ENCODE assay signal across 8 cellular contexts in genomic region chr19:5679289-5680082, GRCh38. TPM values are rescaled to one million over a fixed set of nuclear protein-coding genes. Genes with fewer than 3 reads are reported as not detected.
DNase-seq lines count a peak whose midpoint lies in the region; ATAC-seq and TF ChIP-seq lines count a peak whose summit lies in the region.

No MANE protein-coding gene starts in this region.

- no peak for ATAC-seq in GM18873 (IDR thresholded peaks at IDR 0.05; ENCODE audit: low FRiP score, unreplicated experiment)
- no peak for ATAC-seq in GM19463 (IDR thresholded peaks at IDR 0.05; ENCODE audit: unreplicated experiment)
- ATAC-seq in GM21360 (IDR thresholded peaks at IDR 0.05; ENCODE audit: unreplicated experiment), result no peak

- DNase-seq in AG10803 (ENCODE audit: low read depth) (no peak), Karpas-422 (no peak), choroid plexus epithelial cell (ENCODE audit: low read depth) (no peak), cortex of kidney (lab: John Stamatoyannopoulos, UW) (no peak)

- H3K9ac ChIP-seq in Karpas-422 (ENCODE audit: low read length), result peak overlapping the region; percentile 82

- H3K9me3 ChIP-seq in Karpas-422 (ENCODE audit: low read length) (no peaks in the 10 kb centered on the region), muscle layer of duodenum (ENCODE audit: control insufficient read depth in 1 of 2, low read length in 2 of 2) (no peaks in the 10 kb centered on the region)

- H3K27me3 ChIP-seq in Karpas-422 (ENCODE audit: low read length) (no peaks in the 10 kb centered on the region), muscle layer of duodenum (ENCODE audit: low read depth, low read length) (no peaks in the 10 kb centered on the region)

- TF ChIP-seq CTCF in AG10803 (conservative IDR thresholded peaks at IDR 0.05; ENCODE audit: low read length), result no peak
- TF ChIP-seq CTCF in choroid plexus epithelial cell (conservative IDR thresholded peaks at IDR 0.05; ENCODE audit: low read depth, low read length), result no peak

- peak overlapping the region; percentile 28; the same call in 1 of the 2 replicates for H2AFZ ChIP-seq in Karpas-422 (ENCODE audit: low read length)

- H3K9me2 ChIP-seq in Karpas-422 (replicated peaks; ENCODE audit: insufficient read depth, low read length), result no peaks in the 10 kb centered on the region

- H3K4me3 ChIP-seq in AG10803 (ENCODE audit: low read length) (peak overlapping the region; percentile 99), Karpas-422 (ENCODE audit: low read length) (peak overlapping the region; percentile 88), choroid plexus epithelial cell (ENCODE audit: low read depth, low read length) (peak overlapping the region; percentile 92), muscle layer of duodenum (ENCODE audit: low read depth in 1 of 2, low read length in 2 of 2) (peak overlapping the region; percentile 96 to 97)

- H4K20me1 ChIP-seq in Karpas-422 (ENCODE audit: insufficient read depth, low read depth, low read length), result no peaks in the 10 kb centered on the region

- peak overlapping the region; percentile 84 for H3K4me2 ChIP-seq in Karpas-422 (ENCODE audit: low read depth, low read length, poor library complexity, severe bottlenecking)

- 0 out of 2 replicates have a peak, but pooled peaks cover 3% of the 10 kb centered on the region for H3K79me2 ChIP-seq in Karpas-422 (ENCODE audit: low read length)

- H3K4me1 ChIP-seq in Karpas-422 (ENCODE audit: low read length) (peaks cover 16% of the 10 kb centered on the region), muscle layer of duodenum (ENCODE audit: control insufficient read depth in 1 of 2, insufficient read depth in 2 of 2, low read length in 2 of 2) (peaks cover 6 to 19% of the 10 kb centered on the region in 2 donors)

- H3K36me3 ChIP-seq in Karpas-422 (ENCODE audit: insufficient read depth, low read length), result no peaks in the 10 kb centered on the region
- H3K36me3 ChIP-seq in muscle layer of duodenum (ENCODE audit: control insufficient read depth in 1 of 2, insufficient read depth in 2 of 2, low read length in 2 of 2), result no peaks in the 10 kb centered on the region

- peak overlapping the region; percentile 25; the same call in 1 of the 2 replicates for H3K27ac ChIP-seq in Karpas-422 (ENCODE audit: low read length)
- peak overlapping the region; percentile 91 for H3K27ac ChIP-seq in muscle layer of duodenum (ENCODE audit: low read length)

RNA-seq across cellular contexts. Expression of gene MICOS13, which starts 0.8 kb away (rescaled TPM):
- 63.4 and 118 TPM in 2 replicates for total RNA-seq in Karpas-422 (2014; rRNA removed; shearing (Covaris generic); ENCODE audit: low replicate concordance)

RNA-seq across cellular contexts. Expression of gene HSD11B1L, which starts 1.3 kb away (rescaled TPM):
- 6.9 and 9.0 TPM in 2 replicates for total RNA-seq in Karpas-422 (2014; rRNA removed; shearing (Covaris generic); ENCODE audit: low replicate concordance)

RNA-seq across cellular contexts. Expression of gene RPL36, which starts 10.6 kb away (rescaled TPM):
- total RNA-seq in Karpas-422 (2014; rRNA removed; shearing (Covaris generic); ENCODE audit: low replicate concordance), result 3,189 and 3,229 TPM in 2 replicates

RNA-seq across cellular contexts. Expression of gene LONP1, which starts 40.5 kb away (rescaled TPM):
- 65.7 and 165 TPM in 2 replicates for total RNA-seq in Karpas-422 (2014; rRNA removed; shearing (Covaris generic); ENCODE audit: low replicate concordance)

RNA-seq across cellular contexts. Expression of gene CATSPERD, which starts 41.0 kb away (rescaled TPM):
- total RNA-seq in Karpas-422 (2014; rRNA removed; shearing (Covaris generic); ENCODE audit: low replicate concordance), result not detected in 2 replicates
